13 cellular contexts compared by ENCODE assay signal in the genomic region with DNA sequence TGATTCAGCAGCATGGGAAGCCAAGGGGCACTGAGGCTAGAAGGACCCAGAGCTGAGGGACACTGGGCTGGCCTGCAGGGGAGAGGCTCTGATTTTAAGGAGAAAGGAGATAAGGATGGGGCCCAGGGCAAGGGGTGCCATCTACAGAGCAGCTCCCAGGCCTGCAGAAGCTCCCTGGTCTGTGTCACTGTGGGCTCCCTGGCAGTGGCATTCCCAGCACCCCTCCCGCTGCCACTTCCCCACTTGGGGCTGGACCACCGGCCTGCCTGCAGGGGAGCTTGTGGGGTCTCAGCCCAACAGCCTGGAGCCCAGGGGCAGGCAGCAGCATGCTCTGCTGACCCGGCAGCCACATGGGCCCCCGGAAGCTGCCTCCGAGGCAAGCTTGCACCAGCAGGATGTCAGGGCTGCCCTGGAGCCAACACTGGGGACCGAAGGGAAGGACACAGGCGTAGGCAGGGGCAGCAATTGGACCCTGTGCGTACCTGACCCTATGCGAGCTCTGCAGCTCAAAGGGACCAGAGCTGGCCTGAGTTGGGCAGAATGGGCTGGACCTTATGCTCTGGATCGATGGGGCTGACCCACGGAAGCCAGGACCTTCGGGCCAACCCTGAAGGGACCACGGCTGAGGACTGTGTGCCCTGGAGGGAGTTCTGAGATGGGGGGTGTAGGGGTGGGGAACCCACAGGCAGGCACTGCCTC. TPM values are rescaled to one million over a fixed set of nuclear protein-coding genes. Genes with fewer than 3 reads are reported as not detected.
DNase-seq lines count a peak whose midpoint lies in the region; ATAC-seq and TF ChIP-seq lines count a peak whose summit lies in the region.
"Had no signal": no experiment of that assay in that cellular context is flagged by ENCODE, and none has a peak within 500 bp of the region (broad histone marks: within the 10 kb centered on the region; RNA-seq: fewer than 3 reads in every experiment).

No MANE protein-coding gene starts in this region.

- no peak overlapping the region for H2AK5ac ChIP-seq in mesendoderm (ENCODE audit: low read length)

- H3K9me3 Mint-ChIP-seq in chondrocyte (ENCODE audit: low read depth) (peaks cover 11% of the 10 kb centered on the region), progenitor cell of endocrine pancreas (ENCODE audit: low read depth) (no peaks in the 10 kb centered on the region)
- H3K9me3 Mint-ChIP-seq: activated T-helper 17 cell treated with anti-CD3 and anti-CD28 coated beads, Interleukin-2, amount 50 U/mL, for 72 hours had no signal

- peaks cover 63% of the 10 kb centered on the region for H3K4me1 Mint-ChIP-seq in chondrocyte (ENCODE audit: low read depth)
- H3K4me1 Mint-ChIP-seq in progenitor cell of endocrine pancreas (ENCODE audit: low read depth), result peaks cover 1% of the 10 kb centered on the region
- H3K4me1 Mint-ChIP-seq: activated T-helper 17 cell treated with anti-CD3 and anti-CD28 coated beads, Interleukin-2, amount 50 U/mL, for 72 hours had no signal

- no peaks in the 10 kb centered on the region for H3K79me2 ChIP-seq in mesendoderm (ENCODE audit: control insufficient read depth, insufficient read depth, low read length)

- no peak overlapping the region for H2BK5ac ChIP-seq in mesendoderm (ENCODE audit: low read length)

- H3K36me3 Mint-ChIP-seq in chondrocyte (ENCODE audit: low read depth), result peaks cover 2% of the 10 kb centered on the region
- H3K36me3 Mint-ChIP-seq in progenitor cell of endocrine pancreas (ENCODE audit: insufficient read depth), result no peaks in the 10 kb centered on the region

- H3K18ac ChIP-seq in mesendoderm (ENCODE audit: low read length), result no peak overlapping the region

- H3K4me1 ChIP-seq in mesendoderm (ENCODE audit: control insufficient read depth, low read depth, low read length) (peaks cover 2% of the 10 kb centered on the region), stomach smooth muscle (ENCODE audit: control insufficient read depth, insufficient read depth, low read length) (peaks cover 33% of the 10 kb centered on the region)

- DNase-seq in H7, result peak; percentile 37
- peak; percentile 88 for DNase-seq in chondrocyte (ENCODE audit: low spot score)
- no peak for DNase-seq in mesendoderm
- no peak for DNase-seq in kidney tubule cell (ENCODE audit: low spot score)
- no peak for DNase-seq in stimulated activated naive CD8-positive, alpha-beta T cell treated with anti-CD3 and anti-CD28 coated beads, Interleukin-15, Interleukin-2, amounts not matched to agents 100 U/mL and 50 U/mL, for 24 hours
- DNase-seq in hepatic stellate cell (ENCODE audit: low spot score), result no peak
- no peak for DNase-seq in progenitor cell of endocrine pancreas (ENCODE audit: low spot score, unreplicated experiment)
- DNase-seq: DMS79 treated with DMSO at 0.1 percent for 48 hours, NCI-H510A had no signal

- no peaks in the 10 kb centered on the region for H3K79me1 ChIP-seq in mesendoderm (ENCODE audit: low read length)

- H3K27ac ChIP-seq in mesendoderm (ENCODE audit: low read depth, low read length) (no peak overlapping the region), stomach smooth muscle (ENCODE audit: low read length) (peak overlapping the region; percentile 97)

- H3K36me3 ChIP-seq in H7 (replicated peaks; ENCODE audit: control insufficient read depth, insufficient read depth, low read length) (no peaks in the 10 kb centered on the region), mesendoderm (ENCODE audit: control insufficient read depth, insufficient read depth, low read length) (no peaks in the 10 kb centered on the region), stomach smooth muscle (ENCODE audit: control insufficient read depth in 2 of 2, insufficient read depth in 2 of 2, low read length in 2 of 2) (no peaks in the 10 kb centered on the region)

- no peak for TF ChIP-seq CTCF in chondrocyte (IDR thresholded peaks at IDR 0.05)
- no peak for TF ChIP-seq CTCF in progenitor cell of endocrine pancreas (IDR thresholded peaks at IDR 0.05; ENCODE audit: unreplicated experiment)

- no CpG with 5 or more reads among the region's 13 CpGs for WGBS in mesendoderm (ENCODE audit: extremely low coverage, insufficient coverage, low lambda C conversion rate)

- no peak overlapping the region for H2BK120ac ChIP-seq in mesendoderm (ENCODE audit: low read depth, low read length)

- no peak overlapping the region for H3K4me2 ChIP-seq in mesendoderm (ENCODE audit: low read length)

- H3K27me3 ChIP-seq in H7 (ENCODE audit: control insufficient read depth, insufficient read depth, low read length) (no peaks in the 10 kb centered on the region), mesendoderm (ENCODE audit: insufficient read depth, low read length, poor library complexity) (no peaks in the 10 kb centered on the region), stomach smooth muscle (ENCODE audit: control insufficient read depth in 1 of 2, insufficient read depth in 2 of 2, low read length in 2 of 2) (no peaks in the 10 kb centered on the region)

- no peak overlapping the region for H4K5ac ChIP-seq in mesendoderm (ENCODE audit: low read length)

- no peak for ATAC-seq in stimulated activated naive CD8-positive, alpha-beta T cell treated with anti-CD3 and anti-CD28 coated beads, Interleukin-15, Interleukin-2, amounts not matched to agents 100 U/mL and 50 U/mL, for 24 hours

- H3K4ac ChIP-seq in mesendoderm (ENCODE audit: low read depth, low read length), result no peak overlapping the region

- H3K27ac Mint-ChIP-seq in chondrocyte (ENCODE audit: unreplicated experiment) (no peak overlapping the region), progenitor cell of endocrine pancreas (no peak overlapping the region)
- H3K27ac Mint-ChIP-seq: activated T-helper 17 cell treated with anti-CD3 and anti-CD28 coated beads, Interleukin-2, amount 50 U/mL, for 72 hours had no signal

- H3K4me3 ChIP-seq in H7 (ENCODE audit: insufficient read depth, low read depth, low read length) (no peak overlapping the region), mesendoderm (ENCODE audit: low read length) (no peak overlapping the region), stomach smooth muscle (ENCODE audit: low read length in 2 of 2) (peak overlapping the region in 1 of 2 donors; percentile 83)

- H3K56ac ChIP-seq in mesendoderm (ENCODE audit: low read length), result peak overlapping the region; percentile 25

- H3K23ac ChIP-seq in mesendoderm (ENCODE audit: low read length), result no peak overlapping the region

- H3K4me3 Mint-ChIP-seq in chondrocyte (ENCODE audit: unreplicated experiment) (no peak overlapping the region), progenitor cell of endocrine pancreas (ENCODE audit: low read depth) (no peak overlapping the region)

- H3K9me3 ChIP-seq in stomach smooth muscle (ENCODE audit: control insufficient read depth in 2 of 2, low read length in 2 of 2), result peaks cover 3 to 6% of the 10 kb centered on the region in 2 donors

- H3K9ac ChIP-seq in mesendoderm (ENCODE audit: low read length), result no peak overlapping the region
- H3K9ac ChIP-seq in stomach smooth muscle (ENCODE audit: low read length in 2 of 2), result peak overlapping the region; percentile 55 to 94

- H3K27me3 Mint-ChIP-seq in chondrocyte (ENCODE audit: low read depth) (no peaks in the 10 kb centered on the region), progenitor cell of endocrine pancreas (peaks cover 18% of the 10 kb centered on the region)
- H3K27me3 Mint-ChIP-seq: activated T-helper 17 cell treated with anti-CD3 and anti-CD28 coated beads, Interleukin-2, amount 50 U/mL, for 72 hours had no signal

- H4K8ac ChIP-seq in mesendoderm (ENCODE audit: low read depth, low read length), result no peak overlapping the region

- no peak overlapping the region for H2BK15ac ChIP-seq in mesendoderm (replicated peaks; ENCODE audit: low read depth)

RNA-seq across cellular contexts. Expression of gene WNT7B, which starts 35.4 kb away (rescaled TPM):
- 0.10 TPM in 1 of 2 replicates, not detected in the other for total RNA-seq in H7 (2014; rRNA removed; shearing (Covaris generic))
- total RNA-seq in chondrocyte (0.15 to 1.1 TPM (median 0.18 TPM) in 3 replicates), progenitor cell of endocrine pancreas (3.7 and 4.3 TPM in 2 replicates)
- polyA plus RNA-seq in mesendoderm (2013, experiment 1 of 2), result not detected
- 0.03 TPM for polyA plus RNA-seq in mesendoderm (2013, experiment 2 of 2)
- total RNA-seq: activated T-helper 17 cell treated with anti-CD3 and anti-CD28 coated beads, Interleukin-2, amount 50 U/mL, for 72 hours; dermis microvascular lymphatic vessel endothelial cell; subcutaneous adipose tissue had no signal

Comparison
In these comparisons a context has a peak if more than half of its experiments do, and no peak if none do; other contexts are left out.
1. DNase-seq: peak in H7 (single experiment) and chondrocyte (single experiment); none in mesendoderm (single experiment), kidney tubule cell (single experiment), stimulated activated naive CD8-positive, alpha-beta T cell treated with anti-CD3 and anti-CD28 coated beads, Interleukin-15, Interleukin-2, amounts not matched to agents 100 U/mL and 50 U/mL, for 24 hours (single experiment), hepatic stellate cell (single experiment) and progenitor cell of endocrine pancreas (single experiment).